Comparison of ENCODE assay signal across 11 cellular contexts in the genomic region with DNA sequence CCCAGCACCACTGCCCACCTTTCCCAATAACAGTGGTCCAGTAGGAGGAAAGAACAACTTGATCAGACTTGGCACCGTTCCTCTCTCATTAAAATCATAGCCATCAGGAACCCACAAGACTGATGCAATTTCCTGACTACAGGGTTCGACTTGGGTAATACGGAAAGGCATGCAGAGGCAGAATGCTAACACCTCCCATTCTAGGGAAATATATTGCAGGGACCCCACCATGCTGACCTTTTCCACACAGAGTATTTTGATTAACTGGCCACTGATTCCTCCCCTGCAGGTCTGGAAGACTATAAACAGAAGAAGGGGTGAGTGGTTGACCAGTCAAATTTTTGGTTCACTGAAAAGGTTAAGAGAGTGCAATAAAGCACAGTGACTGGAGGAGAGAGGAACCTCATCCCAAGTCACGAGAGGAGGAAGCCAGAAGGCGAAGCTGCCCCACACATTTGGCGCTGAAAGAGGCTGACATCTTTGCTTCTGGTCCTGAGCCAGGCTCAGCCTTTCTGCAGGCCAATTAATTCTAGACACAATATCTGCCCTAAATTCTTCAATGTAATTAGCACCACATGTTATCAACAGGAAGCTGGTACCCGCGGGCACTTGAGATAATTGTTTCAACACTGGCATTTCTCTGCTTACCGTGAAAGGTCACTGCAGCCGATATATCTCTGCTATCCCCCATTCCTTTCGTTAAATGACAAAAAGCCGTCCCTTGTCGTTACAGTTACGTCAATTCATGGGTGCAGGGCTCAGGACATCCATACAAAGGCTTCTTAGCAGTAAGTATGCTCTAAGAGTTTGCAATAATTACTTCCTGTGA.
DNase-seq lines count a peak whose midpoint lies in the region; ATAC-seq, FAIRE-seq and TF ChIP-seq lines count a peak whose summit lies in the region.
"Had no signal": no experiment of that assay in that cellular context is flagged by ENCODE, and none has a peak within 500 bp of the region (broad histone marks: within the 10 kb centered on the region; RNA-seq: fewer than 3 reads in every experiment).

No MANE protein-coding gene starts in this region.

- H2BK15ac ChIP-seq in mesenchymal stem cell (ENCODE audit: low read depth, poor library complexity, severe bottlenecking), result no peak overlapping the region

- H4K8ac ChIP-seq in mesenchymal stem cell (ENCODE audit: low read length), result no peak overlapping the region

- no peak overlapping the region for H2BK120ac ChIP-seq in mesenchymal stem cell (ENCODE audit: low read depth, low read length)

- H3K9me3 Mint-ChIP-seq in brain, result peaks cover 0 to 7% (median 0%) of the 10 kb centered on the region in 5 experiments
- H3K9me3 Mint-ChIP-seq: dendritic cell treated with granulocyte-macrophage colony-stimulating factor and Interleukin-4, amounts not matched to agents 40 ng/mL and 50 ng/mL, for 4 days had no signal

- H3K4me3 ChIP-seq in mesenchymal stem cell (ENCODE audit: insufficient read depth in 1 of 2, low read depth in 1 of 2, low read length in 2 of 2), result no peak overlapping the region
- H3K4me3 ChIP-seq: GM12878 had no signal

- no peak overlapping the region for H3K18ac ChIP-seq in mesenchymal stem cell (ENCODE audit: low read depth in 1 of 2, low read length in 2 of 2)

- H3K4me1 Mint-ChIP-seq in brain, result peaks cover 65% of the 10 kb centered on the region

- no peak overlapping the region for H2AFZ ChIP-seq in mesenchymal stem cell (ENCODE audit: low read depth, low read length)

- H2AK5ac ChIP-seq in mesenchymal stem cell (ENCODE audit: low read length, severe bottlenecking), result no peak overlapping the region

- no peaks in the 10 kb centered on the region for H3K79me1 ChIP-seq in mesenchymal stem cell (replicated peaks; ENCODE audit: low read length, poor library complexity, severe bottlenecking)

- no peak for ATAC-seq in left lobe of liver
- ATAC-seq: GM12878 had no signal

- H3K9me3 ChIP-seq in mesenchymal stem cell (ENCODE audit: control insufficient read depth, low read length), result no peaks in the 10 kb centered on the region

- no peaks in the 10 kb centered on the region for H3K36me3 Mint-ChIP-seq in brain

- no peak overlapping the region for H3K4me2 ChIP-seq in mesenchymal stem cell (ENCODE audit: low read length, poor library complexity, severe bottlenecking)

- no peaks in the 10 kb centered on the region for H3K27me3 ChIP-seq in mesenchymal stem cell (ENCODE audit: control insufficient read depth in 1 of 2, insufficient read depth in 1 of 2, low read length in 2 of 2)

- H3K4me3 Mint-ChIP-seq in brain, result peak overlapping the region in 2 of 5 experiments; percentile 52 to 56
- H3K4me3 Mint-ChIP-seq: dendritic cell treated with granulocyte-macrophage colony-stimulating factor and Interleukin-4, amounts not matched to agents 40 ng/mL and 50 ng/mL, for 4 days had no signal

- no peaks in the 10 kb centered on the region for H3K36me3 ChIP-seq in mesenchymal stem cell (ENCODE audit: control insufficient read depth in 1 of 2, insufficient read depth in 2 of 2, low read depth in 1 of 2, low read length in 2 of 2)

- DNase-seq in DMS 273 (lab: John Stamatoyannopoulos, UW; ENCODE audit: unreplicated experiment) (peak; percentile 60), NCI-H1694 treated with DMSO at 0.1 percent for 48 hours (lab: John Stamatoyannopoulos, UW) (peak; percentile 27), mesenchymal stem cell (no peak), left lobe of liver (ENCODE audit: low spot score) (no peak), D721Med (ENCODE audit: insufficient read length, low spot score) (no peak)
- no peak for DNase-seq in stimulated activated CD4-positive, alpha-beta T cell treated with anti-CD3 and anti-CD28 coated beads, Interleukin-2, amount 100 ng/mL, for 48 hours
- DNase-seq in activated T-cell treated with anti-CD3 and anti-CD28 coated beads, Interleukin-2, amount 50 U/mL, for 48 hours, result no peak

- H3K27me3 Mint-ChIP-seq in brain, result peaks cover 14% of the 10 kb centered on the region

- peak overlapping the region in 4 of 5 experiments; percentile 46 to 93 (median 68) for H3K27ac Mint-ChIP-seq in brain
- H3K27ac Mint-ChIP-seq: dendritic cell treated with granulocyte-macrophage colony-stimulating factor and Interleukin-4, amounts not matched to agents 40 ng/mL and 50 ng/mL, for 4 days; progenitor cell of endocrine pancreas had no signal

- no peak overlapping the region for H3K14ac ChIP-seq in mesenchymal stem cell (ENCODE audit: low read length in 2 of 2)

- H4K91ac ChIP-seq in mesenchymal stem cell (ENCODE audit: low read length), result no peak overlapping the region

- peaks cover 8% of the 10 kb centered on the region for H3K4me1 ChIP-seq in mesenchymal stem cell (ENCODE audit: control insufficient read depth, insufficient read depth, low read depth, low read length)

- H3K23ac ChIP-seq in mesenchymal stem cell (ENCODE audit: low read length in 2 of 2), result no peak overlapping the region

- peak overlapping the region; percentile 9 for H3K9ac ChIP-seq in mesenchymal stem cell (ENCODE audit: low read length)

- WGBS in mesenchymal stem cell, result 51% methylated on average over 14 of the region's 14 CpGs

- no peak for FAIRE-seq in D721Med (lab: Jason Lieb, UNC)
- FAIRE-seq: GM12878 had no signal

- H2BK12ac ChIP-seq in mesenchymal stem cell (ENCODE audit: low read length in 2 of 2), result no peak overlapping the region

- H3K4ac ChIP-seq in mesenchymal stem cell (ENCODE audit: low read depth in 1 of 2, low read length in 2 of 2), result no peak overlapping the region

- peak overlapping the region; percentile 38 for H3K27ac ChIP-seq in mesenchymal stem cell (ENCODE audit: low read length, poor library complexity, severe bottlenecking)

- TF ChIP-seq CTCF in brain (conservative IDR thresholded peaks at IDR 0.05) (no peak), D721Med (IDR thresholded peaks at IDR 0.05; ENCODE audit: insufficient read depth, missing control alignments) (no peak)

- no peak overlapping the region for H2BK5ac ChIP-seq in mesenchymal stem cell (ENCODE audit: low read depth, low read length, poor library complexity, severe bottlenecking)

Comparison
In these comparisons a context has a peak if more than half of its experiments do, and no peak if none do; other contexts are left out.
1. DNase-seq: peak in DMS 273 (single experiment) and NCI-H1694 treated with DMSO at 0.1 percent for 48 hours (single experiment); none in mesenchymal stem cell (single experiment), stimulated activated CD4-positive, alpha-beta T cell treated with anti-CD3 and anti-CD28 coated beads, Interleukin-2, amount 100 ng/mL, for 48 hours (0 of 2), left lobe of liver (single experiment), activated T-cell treated with anti-CD3 and anti-CD28 coated beads, Interleukin-2, amount 50 U/mL, for 48 hours (0 of 2) and D721Med (single experiment).